Comparison of ENCODE assay signal across 8 cellular contexts in genomic region chr1:172699111-172699510, GRCh38.
DNase-seq lines count a peak whose midpoint lies in the region; ATAC-seq and TF ChIP-seq lines count a peak whose summit lies in the region.

No MANE protein-coding gene starts in this region.

- TF ChIP-seq CTCF in GM10248 (IDR thresholded peaks at IDR 0.05; ENCODE audit: control extremely low read depth, extremely low read depth, low read depth, missing control alignments) = no peak

- DNase-seq in GM10248 (ENCODE audit: extremely low spot score) = peak; percentile 16
- DNase-seq in T-helper 2 cell = peak; percentile 15 to 90 (median 55)
- peak; percentile 29 for DNase-seq in adipocyte (ENCODE audit: low read depth)
- peak; percentile 23 for DNase-seq in skeletal muscle cell (ENCODE audit: low read depth)
- no peak for DNase-seq in NCI-H187 (lab: John Stamatoyannopoulos, UW)
- no peak for DNase-seq in cortex of kidney (lab: John Stamatoyannopoulos, UW)

- no peak overlapping the region for H3K9ac ChIP-seq in adipocyte (ENCODE audit: low read length)

- CTCF ChIA-PET in GM10248 (lab: Yijun Ruan, JAX) = interaction anchor here (1.2 kb wide), 1 partner anchor 44 kb away, joined by 3 read pairs; no protein-coding TSS in a partner anchor

- H3K9me3 ChIP-seq in adipocyte (ENCODE audit: control insufficient read depth, low read length) = no peaks in the 10 kb centered on the region

- H3K36me3 ChIP-seq in adipocyte (ENCODE audit: control insufficient read depth, insufficient read depth, low read length, severe bottlenecking) = no peaks in the 10 kb centered on the region

- H3K4me1 ChIP-seq in adipocyte (ENCODE audit: control insufficient read depth, insufficient read depth, low read length) = no peaks in the 10 kb centered on the region

- ATAC-seq in HG02884 (IDR thresholded peaks at IDR 0.05; ENCODE audit: unreplicated experiment) (peak; percentile 64), GM18520 (IDR thresholded peaks at IDR 0.05; ENCODE audit: unreplicated experiment) (no peak)

- H3K4me3 ChIP-seq in adipocyte (ENCODE audit: low read length) (no peak overlapping the region), skeletal muscle cell (ENCODE audit: low read depth, low read length) (no peak overlapping the region)

- no peaks in the 10 kb centered on the region for H3K27me3 ChIP-seq in adipocyte (replicated peaks; ENCODE audit: control insufficient read depth, insufficient read depth, low read length)

- POLR2A ChIA-PET in GM10248 (lab: Yijun Ruan, JAX) = no interaction called here

Comparison
In these comparisons a context has a peak if more than half of its experiments do, and no peak if none do; other contexts are left out.
1. DNase-seq: peak in GM10248 (single experiment), T-helper 2 cell (5 of 5), adipocyte (single experiment) and skeletal muscle cell (single experiment); none in NCI-H187 (0 of 2) and cortex of kidney (single experiment).